In genomic region chr15:64235552-64235951, GRCh38 we compare ENCODE assay signal across 17 cellular contexts.
DNase-seq lines count a peak whose midpoint lies in the region; ATAC-seq, FAIRE-seq and TF ChIP-seq lines count a peak whose summit lies in the region.
"Had no signal": no experiment of that assay in that cellular context is flagged by ENCODE, and none has a peak within 500 bp of the region (broad histone marks: within the 10 kb centered on the region; RNA-seq: fewer than 3 reads in every experiment).

No MANE protein-coding gene starts in this region.

- H2AFZ ChIP-seq in H1 (ENCODE audit: low read length) (no peak overlapping the region), smooth muscle cell (ENCODE audit: low read depth) (no peak overlapping the region)

- peaks cover 0 to 2% of the 10 kb centered on the region in 2 donors for H3K36me3 Mint-ChIP-seq in activated T-cell treated with anti-CD3 and anti-CD28 coated beads, Interleukin-2, amount 50 U/mL, for 72 hours (ENCODE audit: insufficient read depth in 2 of 2)

- H3K79me2 ChIP-seq in H1 (ENCODE audit: control insufficient read depth in 1 of 2, insufficient read depth in 2 of 2, low read length in 2 of 2) (no peaks in the 10 kb centered on the region), smooth muscle cell (ENCODE audit: low read depth) (peaks cover 24% of the 10 kb centered on the region)

- no peak for DNase-seq in activated T-cell treated with anti-CD3 and anti-CD28 coated beads, Interleukin-2, amount 50 U/mL, for 72 hours
- DNase-seq in activated T-cell treated with anti-CD3 and anti-CD28 coated beads, Interleukin-2, amount 50 U/mL, for 48 hours, result no peak
- peak; percentile 43 for DNase-seq in NB4 (ENCODE audit: low read depth)
- no peak for DNase-seq in H1 (ENCODE audit: low read depth in 1 of 2, low spot score in 2 of 2)
- DNase-seq in smooth muscle cell (lab: John Stamatoyannopoulos, UW; ENCODE audit: unreplicated experiment), result no peak
- DNase-seq in RKO (ENCODE audit: low spot score), result no peak
- DNase-seq in NCI-H2081 treated with DMSO at 0.1 percent for 48 hours (lab: John Stamatoyannopoulos, UW), result no peak
- DNase-seq in SIG-M5 treated with dmso at 0.1 percent for 504 hours (lab: John Stamatoyannopoulos, UW; ENCODE audit: unreplicated experiment), result no peak
- DNase-seq: 8988T; ACHN; C1 segment of cervical spinal cord; Calu3; CD4-positive, alpha-beta T cell; DMS 273 treated with DMSO at 0.1 percent for 48 hours had no signal

- H3K9me3 ChIP-seq in H1 (ENCODE audit: insufficient read depth in 2 of 2, low read depth in 1 of 2, low read length in 1 of 2) (no peaks in the 10 kb centered on the region), smooth muscle cell (replicated peaks; ENCODE audit: low read depth) (no peaks in the 10 kb centered on the region)

- no peak overlapping the region for H3K18ac ChIP-seq in H1 (ENCODE audit: extremely low read depth, low read length)

- no peaks in the 10 kb centered on the region for H3F3A ChIP-seq in smooth muscle cell (ENCODE audit: low read depth)

- no peak for TF ChIP-seq RAD21 in H1 (IDR thresholded peaks at IDR 0.05 in 1 of 2, conservative IDR thresholded peaks at IDR 0.05 in 1 of 2; ENCODE audit: low read depth in 2 of 2, low read length in 2 of 2)

- H4K91ac ChIP-seq in H1 (replicated peaks; ENCODE audit: insufficient read length, low read length), result no peak overlapping the region

- no peaks in the 10 kb centered on the region for H3K4me1 ChIP-seq in H1 (replicated peaks in 1 of 4; ENCODE audit: control insufficient read depth in 3 of 4, insufficient read depth in 4 of 4, low read length in 3 of 4)
- no peaks in the 10 kb centered on the region for H3K4me1 ChIP-seq in smooth muscle cell (ENCODE audit: low read depth)

- FAIRE-seq in H1 (lab: Jason Lieb, UNC), result no peak
- FAIRE-seq: GM18507, H54 had no signal

- POLR2A ChIA-PET in H1 (lab: Charles Lee; ENCODE audit: partially characterized antibody), result no interaction called here

- WGBS in H1 (ENCODE audit: extremely low coverage in 1 of 2, insufficient coverage in 1 of 2, insufficient read length in 1 of 2, insufficient replicate concordance in 2 of 2, low coverage in 1 of 2, low lambda C conversion rate in 2 of 2, missing lambda C conversion rate in 1 of 2), 2 experiments, result 84% methylated on average over 4 of the region's 4 CpGs; no CpG with 5 or more reads in 1 of the 2 experiments
- 88% methylated on average over 4 of the region's 4 CpGs for WGBS in smooth muscle cell (ENCODE audit: low lambda C conversion rate)

- no peaks in the 10 kb centered on the region; the same call in 1 of the 2 replicates for H3K23me2 ChIP-seq in H1 (ENCODE audit: low read depth, low read length)

- ATAC-seq in activated T-cell treated with anti-CD3 and anti-CD28 coated beads, Interleukin-2, amount 50 U/mL, for 72 hours (replicated peaks in 1 of 2), result no peak
- ATAC-seq: HCT116 had no signal

- H3K4me1 Mint-ChIP-seq in activated T-cell treated with anti-CD3 and anti-CD28 coated beads, Interleukin-2, amount 50 U/mL, for 72 hours (ENCODE audit: low read depth), result peaks cover 26% of the 10 kb centered on the region

- H2BK15ac ChIP-seq in H1 (ENCODE audit: low read length), result no peak overlapping the region

- H2BK120ac ChIP-seq in H1 (replicated peaks; ENCODE audit: low read depth, low read length), result no peak overlapping the region

- H3K27me3 ChIP-seq in H1 (replicated peaks in 1 of 4; ENCODE audit: control insufficient read depth in 3 of 4, extremely low read depth in 1 of 4, insufficient read depth in 3 of 4, low read length in 3 of 4), result no peaks in the 10 kb centered on the region
- no peaks in the 10 kb centered on the region for H3K27me3 ChIP-seq in smooth muscle cell (ENCODE audit: low read depth)

- no peak overlapping the region for H3K4me3 Mint-ChIP-seq in activated T-cell treated with anti-CD3 and anti-CD28 coated beads, Interleukin-2, amount 50 U/mL, for 72 hours
- H3K4me3 Mint-ChIP-seq: CD4-positive, alpha-beta T cell had no signal

- CTCF ChIA-PET in H1 (lab: Charles Lee; ENCODE audit: partially characterized antibody), result interaction anchor here (0.9 to 1.6 kb wide), 2 partner anchors 10 to 17 kb away, joined by 4 to 5 read pairs; no protein-coding TSS in a partner anchor

- no peak overlapping the region for H2BK5ac ChIP-seq in H1 (ENCODE audit: low read depth, low read length)

- H2BK12ac ChIP-seq in H1 (ENCODE audit: low read depth, low read length), result no peak overlapping the region

- H4K5ac ChIP-seq in H1 (ENCODE audit: insufficient read length, low read depth, low read length), result no peak overlapping the region

- no peaks in the 10 kb centered on the region for H3K9me3 Mint-ChIP-seq in activated T-cell treated with anti-CD3 and anti-CD28 coated beads, Interleukin-2, amount 50 U/mL, for 72 hours
- H3K9me3 Mint-ChIP-seq: CD4-positive, alpha-beta T cell had no signal

- no peak overlapping the region for H3K4me3 ChIP-seq in NB4 (ENCODE audit: low read depth, low read length)
- no peak overlapping the region for H3K4me3 ChIP-seq in H1 (ENCODE audit: extremely low read depth in 1 of 4, insufficient read depth in 2 of 4, low read depth in 3 of 4, low read length in 4 of 4)
- no peak overlapping the region for H3K4me3 ChIP-seq in smooth muscle cell

- H3K4me2 ChIP-seq in H1 (ENCODE audit: insufficient read depth in 1 of 2, low read depth in 2 of 2, low read length in 2 of 2) (no peak overlapping the region), smooth muscle cell (peak overlapping the region; percentile 27)

- TF ChIP-seq POLR2A in NB4 (IDR thresholded peaks at IDR 0.05; ENCODE audit: extremely low read depth, insufficient read length), result no peak
- no peak for TF ChIP-seq POLR2A in H1 (IDR thresholded peaks at IDR 0.05; ENCODE audit: control extremely low read depth in 1 of 2, low read depth in 2 of 2, low read length in 2 of 2)

- no peak overlapping the region for H3K14ac ChIP-seq in H1 (ENCODE audit: insufficient read length)

- no peaks in the 10 kb centered on the region for H4K20me1 ChIP-seq in H1 (replicated peaks in 1 of 2; ENCODE audit: control insufficient read depth in 1 of 2, insufficient read depth in 2 of 2, low read length in 2 of 2)
- peaks cover 92% of the 10 kb centered on the region for H4K20me1 ChIP-seq in smooth muscle cell (ENCODE audit: low read depth)

- no peak for TF ChIP-seq EP300 in H1 (IDR thresholded peaks at IDR 0.05; ENCODE audit: borderline replicate concordance in 1 of 2, low read depth in 2 of 2, low read length in 2 of 2)

- H3K23ac ChIP-seq in H1 (ENCODE audit: insufficient read length), result no peak overlapping the region

- no peak overlapping the region for H4K8ac ChIP-seq in H1 (ENCODE audit: extremely low read depth, insufficient read depth, low read length)

- H3K27ac Mint-ChIP-seq in activated T-cell treated with anti-CD3 and anti-CD28 coated beads, Interleukin-2, amount 50 U/mL, for 72 hours, result peak overlapping the region; percentile 72
- H3K27ac Mint-ChIP-seq: CD4-positive, alpha-beta T cell had no signal

- H3K27ac ChIP-seq in H1 (ENCODE audit: low read depth, low read length), result no peak overlapping the region
- H3K27ac ChIP-seq in smooth muscle cell (ENCODE audit: low read depth), result peak overlapping the region; percentile 9

- H3K56ac ChIP-seq in H1 (replicated peaks; ENCODE audit: insufficient read length, low read depth, low read length), result no peak overlapping the region

- no peak overlapping the region for H2AK5ac ChIP-seq in H1 (ENCODE audit: low read depth, low read length)

- TF ChIP-seq CTCF in NB4 (IDR thresholded peaks at IDR 0.05; ENCODE audit: low read depth, low read length) (no peak), H1 (IDR thresholded peaks at IDR 0.05; ENCODE audit: control extremely low read depth in 1 of 3, insufficient read depth in 1 of 3, low read depth in 1 of 3, low read length in 3 of 3) (no peak), smooth muscle cell (IDR thresholded peaks at IDR 0.05; ENCODE audit: borderline replicate concordance, insufficient read depth, poor library complexity, severe bottlenecking) (no peak)

- H3K9ac ChIP-seq in H1 (replicated peaks in 1 of 4; ENCODE audit: extremely low read depth in 1 of 4, low read depth in 3 of 4, low read length in 3 of 4) (no peak overlapping the region), smooth muscle cell (ENCODE audit: low read depth) (no peak overlapping the region)

- no peaks in the 10 kb centered on the region for H3K27me3 Mint-ChIP-seq in activated T-cell treated with anti-CD3 and anti-CD28 coated beads, Interleukin-2, amount 50 U/mL, for 72 hours (ENCODE audit: low read depth)
- H3K27me3 Mint-ChIP-seq: CD4-positive, alpha-beta T cell had no signal

- H3K4ac ChIP-seq in H1 (replicated peaks; ENCODE audit: insufficient read length, low read depth, low read length), result no peak overlapping the region

- H2BK20ac ChIP-seq in H1 (ENCODE audit: low read length), result no peak overlapping the region

- H3K36me3 ChIP-seq in H1 (ENCODE audit: control insufficient read depth in 2 of 4, insufficient read depth in 4 of 4, low read length in 3 of 4), result no peaks in the 10 kb centered on the region
- no peaks in the 10 kb centered on the region for H3K36me3 ChIP-seq in smooth muscle cell (ENCODE audit: low read depth)

- no peaks in the 10 kb centered on the region for H3K79me1 ChIP-seq in H1 (ENCODE audit: low read depth, low read length)

TF ChIP-seq in H1, 55 proteins besides CTCF, POLR2A, EP300 and RAD21:
- TF ChIP-seq MAX (IDR thresholded peaks at IDR 0.05), result no peak
- TF ChIP-seq CEBPB (IDR thresholded peaks at IDR 0.05; ENCODE audit: low read depth, low read length), result 0 out of 2 replicates have a peak, but pooled peaks have one; percentile 57
